ENCODE assay signal across 8 cellular contexts in genomic region chr11:61814958-61815789, GRCh38. TPM values are rescaled to one million over a fixed set of nuclear protein-coding genes. Genes with fewer than 3 reads are reported as not detected.
DNase-seq lines count a peak whose midpoint lies in the region; ATAC-seq, FAIRE-seq and TF ChIP-seq lines count a peak whose summit lies in the region.

No MANE protein-coding gene starts in this region.

- H3K4me1 ChIP-seq in astrocyte (ENCODE audit: insufficient read depth, low read length) (peaks cover 12% of the 10 kb centered on the region), left ventricle myocardium inferior (peaks cover 31% of the 10 kb centered on the region), parathyroid adenoma (no peaks in the 10 kb centered on the region)

- peak overlapping the region; percentile 95 for H3K27ac Mint-ChIP-seq in astrocyte (ENCODE audit: unreplicated experiment)

- TF ChIP-seq POLR2A in Raji (IDR thresholded peaks at IDR 0.05; ENCODE audit: insufficient read depth, low read depth, low read length): 0 out of 2 replicates have a peak, but pooled peaks have one; percentile 1

- no peaks in the 10 kb centered on the region for H3K9me3 ChIP-seq in astrocyte (ENCODE audit: insufficient read depth, low read depth, low read length)
- no peaks in the 10 kb centered on the region for H3K9me3 ChIP-seq in left ventricle myocardium inferior (replicated peaks)
- H3K9me3 ChIP-seq in parathyroid adenoma (ENCODE audit: control insufficient read depth, low read length): no peaks in the 10 kb centered on the region

- peak overlapping the region; percentile 85 for H3K27ac ChIP-seq in astrocyte (ENCODE audit: low read depth, low read length)
- peak overlapping the region; percentile 100 for H3K27ac ChIP-seq in left ventricle myocardium inferior (replicated peaks)
- peak overlapping the region; percentile 89 for H3K27ac ChIP-seq in parathyroid adenoma

- peaks cover 12% of the 10 kb centered on the region for H3K36me3 Mint-ChIP-seq in astrocyte (ENCODE audit: low read depth, unreplicated experiment)

- H2AFZ ChIP-seq in astrocyte (ENCODE audit: low read depth, low read length) (peak overlapping the region; percentile 82), parathyroid adenoma (peak overlapping the region; percentile 82)

- peak overlapping the region; percentile 95 for H3K4me3 Mint-ChIP-seq in astrocyte (ENCODE audit: unreplicated experiment)

- TF ChIP-seq CTCF in LNCaP clone FGC (IDR thresholded peaks at IDR 0.05; ENCODE audit: control insufficient read depth, extremely low read depth, insufficient read depth): no peak
- TF ChIP-seq CTCF in astrocyte (IDR thresholded peaks at IDR 0.05; ENCODE audit: insufficient read depth, low read depth, low read length): no peak
- no peak for TF ChIP-seq CTCF in left ventricle myocardium inferior (IDR thresholded peaks at IDR 0.05; ENCODE audit: borderline replicate concordance)
- no peak for TF ChIP-seq CTCF in parathyroid adenoma (IDR thresholded peaks at IDR 0.05)

- FAIRE-seq in astrocyte (lab: Jason Lieb, UNC): no peak

- DNase-seq in GDM1 (lab: John Stamatoyannopoulos, UW) (peak; percentile 80), GOT3 (lab: John Stamatoyannopoulos, UW) (peak; percentile 84), LNCaP clone FGC (ENCODE audit: low read depth) (peak; percentile 92), astrocyte (ENCODE audit: low read depth) (peak; percentile 89), left ventricle myocardium inferior (peak; percentile 98)

- no peaks in the 10 kb centered on the region for H3K27me3 ChIP-seq in astrocyte (ENCODE audit: insufficient read depth, low read length)
- H3K27me3 ChIP-seq in left ventricle myocardium inferior (ENCODE audit: low read depth): no peaks in the 10 kb centered on the region
- H3K27me3 ChIP-seq in parathyroid adenoma (ENCODE audit: control insufficient read depth, insufficient read depth, low read length): no peaks in the 10 kb centered on the region

- H3K4me1 Mint-ChIP-seq in astrocyte (ENCODE audit: low read depth, unreplicated experiment): peaks cover 6% of the 10 kb centered on the region

- no peaks in the 10 kb centered on the region for H4K20me1 ChIP-seq in astrocyte (ENCODE audit: insufficient read depth, low read length)

- H3K9ac ChIP-seq in astrocyte (ENCODE audit: low read length) (peak overlapping the region; percentile 90), parathyroid adenoma (peak overlapping the region; percentile 28)

- H3K36me3 ChIP-seq in astrocyte (ENCODE audit: insufficient read depth, low read length): peaks cover 7% of the 10 kb centered on the region
- H3K36me3 ChIP-seq in left ventricle myocardium inferior: peaks cover 25% of the 10 kb centered on the region
- no peaks in the 10 kb centered on the region for H3K36me3 ChIP-seq in parathyroid adenoma (ENCODE audit: control insufficient read depth, insufficient read depth, low read length)

- H3K4me3 ChIP-seq in LNCaP clone FGC (ENCODE audit: low read depth, low read length) (peak overlapping the region; percentile 78), astrocyte (ENCODE audit: insufficient read depth, low read depth, low read length) (peak overlapping the region; percentile 69), left ventricle myocardium inferior (peak overlapping the region; percentile 92), parathyroid adenoma (ENCODE audit: low read depth, low read length) (peak overlapping the region; percentile 79)

- intact Hi-C loops in left ventricle myocardium inferior (cut with micrococcal nuclease): no loop called here

- ATAC-seq in GM18867 (IDR thresholded peaks at IDR 0.05; ENCODE audit: unreplicated experiment): no peak

- H3K4me2 ChIP-seq in astrocyte (ENCODE audit: low read length) (peak overlapping the region; percentile 90), parathyroid adenoma (ENCODE audit: low read length) (peak overlapping the region; percentile 96)

- H3K27me3 Mint-ChIP-seq in astrocyte (ENCODE audit: low read depth, unreplicated experiment): no peaks in the 10 kb centered on the region

- H3K79me2 ChIP-seq in astrocyte (ENCODE audit: insufficient read depth, low read length) (peaks cover 11% of the 10 kb centered on the region), parathyroid adenoma (no peaks in the 10 kb centered on the region)

- no peaks in the 10 kb centered on the region for H3K9me3 Mint-ChIP-seq in astrocyte (ENCODE audit: unreplicated experiment)

RNA-seq across cellular contexts. Expression of gene FADS1, which starts 1.6 kb away (rescaled TPM):
- total RNA-seq in astrocyte: 56.7 and 74.6 TPM in 2 replicates
- total RNA-seq in left ventricle myocardium inferior: 24.1 TPM

RNA-seq across cellular contexts. Expression of gene FADS2, which starts 12.9 kb away (rescaled TPM):
- total RNA-seq in astrocyte (180 and 287 TPM in 2 replicates), left ventricle myocardium inferior (25.7 TPM)

RNA-seq across cellular contexts. Expression of gene FEN1, which starts 22.5 kb away (rescaled TPM):
- total RNA-seq in astrocyte: 13.6 and 13.8 TPM in 2 replicates
- total RNA-seq in left ventricle myocardium inferior: 5.8 TPM

RNA-seq across cellular contexts. Expression of gene TMEM258, which starts 22.8 kb away (rescaled TPM):
- total RNA-seq in astrocyte (97.8 and 98.6 TPM in 2 replicates), left ventricle myocardium inferior (117 TPM)
